26 cellular contexts compared by ENCODE assay signal in the genomic region with DNA sequence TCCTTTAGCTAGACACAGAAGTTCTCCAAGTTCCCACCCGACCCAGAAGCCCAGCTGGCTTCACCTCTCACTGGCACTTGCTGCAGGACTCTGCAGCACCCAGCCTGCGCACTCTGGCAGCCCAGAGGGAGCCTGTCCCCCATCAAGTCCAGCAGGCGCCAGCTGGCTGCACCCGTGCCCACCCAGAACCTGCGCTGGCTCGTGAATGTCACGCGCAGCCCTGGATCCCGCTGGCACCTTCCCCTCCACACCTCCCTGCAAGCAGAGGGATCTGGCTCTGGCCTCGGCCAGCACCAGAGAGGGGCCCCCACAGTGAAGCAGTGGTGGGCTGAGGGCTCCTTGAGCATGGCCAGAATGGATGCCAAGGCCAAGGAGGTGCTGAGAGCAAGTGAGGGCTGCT.
A peak's percentile ranks its signal among the peaks of the same experiment; 100 is the strongest.
DNase-seq lines count a peak whose midpoint lies in the region; ATAC-seq, FAIRE-seq and TF ChIP-seq lines count a peak whose summit lies in the region.
"Had no signal": no experiment of that assay in that cellular context is flagged by ENCODE, and none has a peak within 500 bp of the region (broad histone marks: within the 10 kb centered on the region; RNA-seq: fewer than 3 reads in every experiment).

No MANE protein-coding gene starts in this region.

- H3K27ac ChIP-seq in kidney (ENCODE audit: low read depth in 2 of 2, low read length in 2 of 2) = no peak overlapping the region
- H3K27ac ChIP-seq: BLaER1 had no signal

- H3K4me1 Mint-ChIP-seq in effector memory CD8-positive, alpha-beta T cell (ENCODE audit: low read depth in 2 of 2) = no peaks in the 10 kb centered on the region
- H3K4me1 Mint-ChIP-seq: CD14-positive monocyte; CD4-positive, alpha-beta memory T cell; CD4-positive, CD25-positive, alpha-beta regulatory T cell; CD8-positive, alpha-beta memory T cell had no signal

- no peak overlapping the region for H3K27ac Mint-ChIP-seq in effector memory CD8-positive, alpha-beta T cell
- H3K27ac Mint-ChIP-seq: CD14-positive monocyte; CD4-positive, alpha-beta memory T cell; CD4-positive, CD25-positive, alpha-beta regulatory T cell; CD8-positive, alpha-beta memory T cell had no signal

- TF ChIP-seq CTCF in kidney (IDR thresholded peaks at IDR 0.05; ENCODE audit: borderline replicate concordance, extremely low read depth, insufficient read depth) = no peak

- H3K4me3 ChIP-seq in kidney (ENCODE audit: low read length in 2 of 2) = no peak overlapping the region
- H3K4me3 ChIP-seq: BLaER1, GM12878 had no signal

- peaks cover 0 to 7% of the 10 kb centered on the region in 2 donors for H3K9me3 ChIP-seq in kidney (ENCODE audit: control insufficient read depth in 1 of 2, low read length in 2 of 2)

- no peak overlapping the region for H3K4me3 Mint-ChIP-seq in effector memory CD8-positive, alpha-beta T cell
- H3K4me3 Mint-ChIP-seq: CD14-positive monocyte; CD4-positive, alpha-beta memory T cell; CD4-positive, CD25-positive, alpha-beta regulatory T cell; CD8-positive, alpha-beta memory T cell had no signal

- peaks cover 3 to 7% of the 10 kb centered on the region in 2 donors for H3K9me3 Mint-ChIP-seq in effector memory CD8-positive, alpha-beta T cell

- H3K9ac ChIP-seq in kidney (ENCODE audit: low read length in 2 of 2) = no peak overlapping the region
- H3K9ac ChIP-seq: BLaER1 had no signal

- H3K4me1 ChIP-seq in kidney (ENCODE audit: control insufficient read depth in 1 of 2, insufficient read depth in 1 of 2, low read depth in 1 of 2, low read length in 2 of 2) = no peaks in the 10 kb centered on the region
- H3K4me1 ChIP-seq: BE2C, BLaER1 had no signal

- no peaks in the 10 kb centered on the region for H3K27me3 Mint-ChIP-seq in effector memory CD8-positive, alpha-beta T cell
- H3K27me3 Mint-ChIP-seq: CD4-positive, CD25-positive, alpha-beta regulatory T cell; CD8-positive, alpha-beta memory T cell had no signal

- DNase-seq in kidney (peak; percentile 54), posterior vena cava (ENCODE audit: low spot score) (peak; percentile 72), SW 1271 (lab: John Stamatoyannopoulos, UW) (no peak)
- no peak for DNase-seq in activated CD4-positive, alpha-beta T cell treated with anti-CD3 and anti-CD28 coated beads for 4 hours
- DNase-seq in effector memory CD8-positive, alpha-beta T cell = no peak
- DNase-seq: 8988T; ACHN; BE2C; C1 segment of cervical spinal cord; CD4-positive, alpha-beta memory T cell; CD4-positive, CD25-positive, alpha-beta regulatory T cell; CD8-positive, alpha-beta memory T cell; COR-L47; DMS 273 treated with DMSO at 0.1 percent for 48 hours; DMS153; DMS53; DMS79; DND-41; EL; GDM1 had no signal

- H3K36me3 ChIP-seq in kidney (ENCODE audit: control insufficient read depth in 1 of 2, insufficient read depth in 2 of 2, low read length in 2 of 2) = no peaks in the 10 kb centered on the region
- H3K36me3 ChIP-seq: BE2C, BLaER1 had no signal

- intact Hi-C loops in kidney (cut with DNase I) (no loop called here), posterior vena cava (cut with DNase I) (no loop called here)

- FAIRE-seq in kidney (lab: Jason Lieb, UNC) = no peak
- FAIRE-seq: A204.1, GM12878, GM12892, GM18507 had no signal

- no peak for ATAC-seq in effector memory CD8-positive, alpha-beta T cell (replicated peaks)
- ATAC-seq: GM12878 had no signal

- no peaks in the 10 kb centered on the region for H3K36me3 Mint-ChIP-seq in effector memory CD8-positive, alpha-beta T cell (ENCODE audit: insufficient read depth)
- H3K36me3 Mint-ChIP-seq: CD14-positive monocyte; CD4-positive, alpha-beta memory T cell; CD4-positive, CD25-positive, alpha-beta regulatory T cell; CD8-positive, alpha-beta memory T cell had no signal

Comparison
In these comparisons a context has a peak if more than half of its experiments do, and no peak if none do; other contexts are left out.
1. DNase-seq: peak in kidney (single experiment) and posterior vena cava (single experiment); none in SW 1271 (0 of 2), activated CD4-positive, alpha-beta T cell treated with anti-CD3 and anti-CD28 coated beads for 4 hours (0 of 2) and effector memory CD8-positive, alpha-beta T cell (0 of 3).